32 cellular contexts compared by ENCODE assay signal in the genomic region with DNA sequence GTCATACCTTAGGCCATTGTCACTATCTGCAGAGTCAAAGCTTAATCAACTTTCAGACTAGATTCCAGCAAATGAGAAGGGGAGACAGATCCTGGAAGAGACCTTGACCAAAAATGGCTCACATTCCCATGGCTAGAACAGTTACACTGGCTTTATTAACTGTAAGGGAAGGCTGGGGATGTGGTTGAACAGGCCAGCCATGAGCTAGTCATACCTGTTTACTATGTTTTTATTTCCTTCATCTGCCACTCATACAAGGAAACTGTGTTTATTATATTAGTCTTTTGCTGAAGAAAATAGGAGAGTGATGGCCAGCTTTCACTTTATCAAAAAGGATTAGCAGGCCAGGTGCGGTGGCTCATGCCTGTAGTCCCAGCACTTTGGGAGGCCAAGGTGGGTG.
"Had no signal": no experiment of that assay in that cellular context is flagged by ENCODE, and none has a peak within 500 bp of the region (broad histone marks: within the 10 kb centered on the region; RNA-seq: fewer than 3 reads in every experiment).

No MANE protein-coding gene starts in this region.

- ATAC-seq: activated CD8-positive, alpha-beta memory T cell treated with anti-CD3 and anti-CD28 coated beads, Interleukin-2, amount 10 ng/mL, durations not matched to agents 7 days and 5 days; activated T-helper 17 cell treated with anti-CD3 and anti-CD28 coated beads, Interleukin-2, amount 50 U/mL, for 72 hours had no signal

- H3K9me3 Mint-ChIP-seq: activated T-helper 17 cell treated with anti-CD3 and anti-CD28 coated beads, Interleukin-2, amount 50 U/mL, for 72 hours had no signal

- H3K4me2 ChIP-seq: KMS-11 had no signal

- H3K27me3 ChIP-seq: brain microvascular endothelial cell had no signal

- H3K27me3 Mint-ChIP-seq: activated naive CD8-positive, alpha-beta T cell treated with anti-CD3 and anti-CD28 coated beads for 36 hours; activated T-helper 17 cell treated with anti-CD3 and anti-CD28 coated beads, Interleukin-2, amount 50 U/mL, for 72 hours had no signal

- H3K36me3 ChIP-seq: brain microvascular endothelial cell, WERI-Rb-1 had no signal

- H3K27ac ChIP-seq: brain microvascular endothelial cell, KMS-11, WERI-Rb-1 had no signal

- H3K9ac ChIP-seq: KMS-11 had no signal

- H3K4me1 Mint-ChIP-seq: activated CD8-positive, alpha-beta memory T cell treated with anti-CD3 and anti-CD28 coated beads, Interleukin-2, amount 10 ng/mL, durations not matched to agents 7 days and 5 days; activated naive CD8-positive, alpha-beta T cell treated with anti-CD3 and anti-CD28 coated beads for 36 hours; activated T-helper 17 cell treated with anti-CD3 and anti-CD28 coated beads, Interleukin-2, amount 50 U/mL, for 72 hours had no signal

- DNase-seq: activated CD4-positive, alpha-beta memory T cell treated with anti-CD3 and anti-CD28 coated beads, Interleukin-2, amount 10 ng/mL, durations not matched to agents 7 days and 5 days; activated CD4-positive, alpha-beta T cell treated with anti-CD3 and anti-CD28 coated beads for 1 hour; activated CD4-positive, alpha-beta T cell treated with anti-CD3 and anti-CD28 coated beads for 48 hours; activated CD4-positive, CD25-positive, alpha-beta regulatory T cell; activated CD8-positive, alpha-beta memory T cell treated with anti-CD3 and anti-CD28 coated beads for 24 hours; activated CD8-positive, alpha-beta memory T cell treated with anti-CD3 and anti-CD28 coated beads, Interleukin-2, amount 10 ng/mL, durations not matched to agents 7 days and 5 days; activated CD8-positive, alpha-beta memory T cell treated with anti-CD3 and anti-CD28 coated beads, Interleukin-2, amount 50 U/mL, for 48 hours; activated effector memory CD4-positive, alpha-beta T cell treated with anti-CD3 and anti-CD28 coated beads, Interleukin-2, amount 50 U/mL, for 16 hours; activated naive CD4-positive, alpha-beta T cell; activated naive CD4-positive, alpha-beta T cell treated with anti-CD3 and anti-CD28 coated beads, Interleukin-2, amount 50 U/mL, for 16 hours; activated naive CD8-positive, alpha-beta T cell treated with anti-CD3 and anti-CD28 coated beads for 36 hours; activated T-cell treated with anti-CD3 and anti-CD28 coated beads, Interleukin-2, amount 50 U/mL, for 48 hours; amniotic stem cell; aorta; brain microvascular endothelial cell; NCI-H1105; NCI-H1417 treated with DMSO at 0.1 percent for 48 hours; NCI-H1694; NCI-H1930; NCI-H2081 treated with DMSO at 0.1 percent for 48 hours; NCI-H345; NCI-H524 treated with DMSO at 0.1 percent for 48 hours; NCI-H748 treated with DMSO at 0.1 percent for 48 hours; NK-92 treated with Interleukin-12 subunit alpha and Interleukin-12 subunit beta, amount 100 ng/mL, for 24 hours; Right ventricle myocardium superior; SW 1271; T-helper 1 cell; T-helper 2 cell; T-helper 9 cell; WERI-Rb-1 had no signal

- H3K36me3 Mint-ChIP-seq: activated CD8-positive, alpha-beta memory T cell treated with anti-CD3 and anti-CD28 coated beads, Interleukin-2, amount 10 ng/mL, durations not matched to agents 7 days and 5 days; activated naive CD8-positive, alpha-beta T cell treated with anti-CD3 and anti-CD28 coated beads for 36 hours had no signal

- H3K4me3 Mint-ChIP-seq: activated CD4-positive, alpha-beta memory T cell treated with anti-CD3 and anti-CD28 coated beads, Interleukin-2, amount 10 ng/mL, durations not matched to agents 7 days and 5 days; activated CD8-positive, alpha-beta memory T cell treated with anti-CD3 and anti-CD28 coated beads, Interleukin-2, amount 10 ng/mL, durations not matched to agents 7 days and 5 days; activated naive CD8-positive, alpha-beta T cell treated with anti-CD3 and anti-CD28 coated beads for 36 hours; activated T-helper 17 cell treated with anti-CD3 and anti-CD28 coated beads, Interleukin-2, amount 50 U/mL, for 72 hours had no signal

- H3K27ac Mint-ChIP-seq: activated CD4-positive, alpha-beta memory T cell treated with anti-CD3 and anti-CD28 coated beads, Interleukin-2, amount 10 ng/mL, durations not matched to agents 7 days and 5 days; activated CD8-positive, alpha-beta memory T cell treated with anti-CD3 and anti-CD28 coated beads, Interleukin-2, amount 10 ng/mL, durations not matched to agents 7 days and 5 days; activated naive CD8-positive, alpha-beta T cell treated with anti-CD3 and anti-CD28 coated beads for 36 hours; activated T-helper 17 cell treated with anti-CD3 and anti-CD28 coated beads, Interleukin-2, amount 50 U/mL, for 72 hours had no signal
